9 cellular contexts compared by ENCODE assay signal in the genomic region with DNA sequence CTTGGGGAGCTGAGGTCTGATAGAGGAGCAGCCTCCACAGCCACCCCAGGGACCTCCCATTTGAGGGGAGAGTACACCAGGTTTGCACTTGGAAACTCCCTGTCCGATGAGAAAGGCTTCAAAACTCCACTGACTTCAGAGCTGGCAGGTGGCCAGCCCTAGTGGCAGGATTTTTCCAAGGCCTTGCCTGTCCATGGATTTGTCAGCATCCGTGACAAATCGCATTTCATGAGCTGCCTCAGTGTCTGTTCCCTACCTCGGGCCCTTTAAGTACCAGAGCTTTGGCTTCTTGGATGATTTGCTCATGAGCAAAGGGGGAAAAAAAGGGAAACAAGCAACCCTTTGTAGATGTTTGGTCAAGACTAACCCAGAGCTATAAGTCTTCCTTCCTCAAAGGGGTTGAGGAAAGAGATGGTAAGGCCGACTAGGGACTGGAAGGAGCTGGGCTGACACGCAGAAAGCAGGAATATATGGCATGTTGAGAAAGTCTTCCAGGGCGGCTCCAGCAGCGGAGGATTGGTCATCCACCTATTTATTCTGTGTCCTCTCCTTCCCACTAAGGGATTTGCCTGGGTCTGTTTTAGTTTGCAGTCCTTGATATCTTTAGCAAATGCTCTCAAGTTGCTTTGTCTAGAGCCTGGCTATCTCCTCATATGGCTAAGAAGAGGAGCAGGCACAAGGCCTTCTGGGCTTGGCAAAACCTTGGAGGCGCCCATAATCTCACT. TPM values are rescaled to one million over a fixed set of nuclear protein-coding genes. Genes with fewer than 3 reads are reported as not detected.
DNase-seq lines count a peak whose midpoint lies in the region; ATAC-seq and TF ChIP-seq lines count a peak whose summit lies in the region.
"Had no signal": no experiment of that assay in that cellular context is flagged by ENCODE, and none has a peak within 500 bp of the region (broad histone marks: within the 10 kb centered on the region; RNA-seq: fewer than 3 reads in every experiment).

No MANE protein-coding gene starts in this region.

- H3K23ac ChIP-seq in mesenchymal stem cell (ENCODE audit: low read length in 2 of 2), result no peak overlapping the region

- H4K8ac ChIP-seq in mesenchymal stem cell (ENCODE audit: low read length), result no peak overlapping the region

- H3K9me3 Mint-ChIP-seq in dendritic cell treated with granulocyte-macrophage colony-stimulating factor and Interleukin-4, amounts not matched to agents 40 ng/mL and 50 ng/mL, for 4 days, result no peaks in the 10 kb centered on the region
- H3K9me3 Mint-ChIP-seq: naive thymus-derived CD8-positive, alpha-beta T cell had no signal

- no peak overlapping the region for H2BK15ac ChIP-seq in mesenchymal stem cell (ENCODE audit: low read depth, poor library complexity, severe bottlenecking)

- DNase-seq in Daoy (ENCODE audit: low read depth) (peak; percentile 97), NCI-H69 (lab: John Stamatoyannopoulos, UW) (peak; percentile 54), mesenchymal stem cell (peak; percentile 99), uterus (peak; percentile 92 to 94), NCI-H1436 (lab: John Stamatoyannopoulos, UW) (no peak), NCI-H2081 treated with DMSO at 0.1 percent for 48 hours (lab: John Stamatoyannopoulos, UW) (no peak)

- peak overlapping the region in 1 of 2 experiments; percentile 38 for H3K18ac ChIP-seq in mesenchymal stem cell (ENCODE audit: low read depth in 1 of 2, low read length in 2 of 2)

- H2AFZ ChIP-seq in mesenchymal stem cell (ENCODE audit: low read depth, low read length), result no peak overlapping the region

- H2BK120ac ChIP-seq in mesenchymal stem cell (ENCODE audit: low read depth, low read length), result no peak overlapping the region

- H3K14ac ChIP-seq in mesenchymal stem cell (ENCODE audit: low read length in 2 of 2), result no peak overlapping the region

- H3K4me1 Mint-ChIP-seq in dendritic cell treated with granulocyte-macrophage colony-stimulating factor and Interleukin-4, amounts not matched to agents 40 ng/mL and 50 ng/mL, for 4 days (ENCODE audit: low read depth), result peaks cover 64% of the 10 kb centered on the region

- H3K4ac ChIP-seq in mesenchymal stem cell (ENCODE audit: low read depth in 1 of 2, low read length in 2 of 2), result peak overlapping the region in 1 of 2 experiments; percentile 44

- peak; percentile 49 to 81 (median 66) for TF ChIP-seq CTCF in uterus (IDR thresholded peaks at IDR 0.05)

- H3K4me1 ChIP-seq in mesenchymal stem cell (ENCODE audit: control insufficient read depth, insufficient read depth, low read depth, low read length), result peaks cover 37% of the 10 kb centered on the region
- H3K4me1 ChIP-seq in uterus, result peaks cover 0 to 20% of the 10 kb centered on the region in 2 donors

- peak overlapping the region; percentile 21 for H2AK5ac ChIP-seq in mesenchymal stem cell (ENCODE audit: low read length, severe bottlenecking)

- no peaks in the 10 kb centered on the region for H3K79me1 ChIP-seq in mesenchymal stem cell (replicated peaks; ENCODE audit: low read length, poor library complexity, severe bottlenecking)

- peaks cover 22% of the 10 kb centered on the region for H3K27me3 Mint-ChIP-seq in dendritic cell treated with granulocyte-macrophage colony-stimulating factor and Interleukin-4, amounts not matched to agents 40 ng/mL and 50 ng/mL, for 4 days

- H2BK12ac ChIP-seq in mesenchymal stem cell (ENCODE audit: low read length in 2 of 2), result no peak overlapping the region

- WGBS in mesenchymal stem cell, result 52% methylated on average over 9 of the region's 9 CpGs

- intact Hi-C loops in dendritic cell treated with granulocyte-macrophage colony-stimulating factor and Interleukin-4, amounts not matched to agents 40 ng/mL and 50 ng/mL, for 4 days (cut with micrococcal nuclease), result no loop called here
- intact Hi-C loops in uterus (cut with DNase I; ENCODE audit: low total_unique reads), result loop anchor here (10.0 kb wide), 1 partner anchor 45 kb away; no protein-coding TSS in a partner anchor

- no peaks in the 10 kb centered on the region for H3K9me3 ChIP-seq in mesenchymal stem cell (ENCODE audit: control insufficient read depth, low read length)
- no peaks in the 10 kb centered on the region for H3K9me3 ChIP-seq in uterus

- H3K9ac ChIP-seq in mesenchymal stem cell (ENCODE audit: low read length), result peak overlapping the region; percentile 72

- no peak overlapping the region for H3K4me2 ChIP-seq in mesenchymal stem cell (ENCODE audit: low read length, poor library complexity, severe bottlenecking)

- no peak for ATAC-seq in GM21381 (IDR thresholded peaks at IDR 0.05; ENCODE audit: unreplicated experiment)
- ATAC-seq: naive thymus-derived CD8-positive, alpha-beta T cell had no signal

- no peak overlapping the region for H2BK5ac ChIP-seq in mesenchymal stem cell (ENCODE audit: low read depth, low read length, poor library complexity, severe bottlenecking)

- no peak overlapping the region for H4K91ac ChIP-seq in mesenchymal stem cell (ENCODE audit: low read length)

- H3K36me3 Mint-ChIP-seq in dendritic cell treated with granulocyte-macrophage colony-stimulating factor and Interleukin-4, amounts not matched to agents 40 ng/mL and 50 ng/mL, for 4 days (ENCODE audit: low read depth), result peaks cover 5% of the 10 kb centered on the region

- no peak overlapping the region for H3K4me3 Mint-ChIP-seq in dendritic cell treated with granulocyte-macrophage colony-stimulating factor and Interleukin-4, amounts not matched to agents 40 ng/mL and 50 ng/mL, for 4 days

- H3K4me3 ChIP-seq in mesenchymal stem cell (ENCODE audit: insufficient read depth in 1 of 2, low read depth in 1 of 2, low read length in 2 of 2) (no peak overlapping the region), uterus (no peak overlapping the region)

- no peaks in the 10 kb centered on the region for H3K36me3 ChIP-seq in mesenchymal stem cell (ENCODE audit: control insufficient read depth in 1 of 2, insufficient read depth in 2 of 2, low read depth in 1 of 2, low read length in 2 of 2)
- no peaks in the 10 kb centered on the region for H3K36me3 ChIP-seq in uterus

- no peak for TF ChIP-seq POLR2A in uterus (IDR thresholded peaks at IDR 0.05)

- peak overlapping the region; percentile 63 for H3K27ac Mint-ChIP-seq in dendritic cell treated with granulocyte-macrophage colony-stimulating factor and Interleukin-4, amounts not matched to agents 40 ng/mL and 50 ng/mL, for 4 days

- H3K27me3 ChIP-seq in mesenchymal stem cell (ENCODE audit: control insufficient read depth in 1 of 2, insufficient read depth in 1 of 2, low read length in 2 of 2), result no peaks in the 10 kb centered on the region
- H3K27me3 ChIP-seq in uterus, result no peaks in the 10 kb centered on the region

- H3K27ac ChIP-seq in mesenchymal stem cell (ENCODE audit: low read length, poor library complexity, severe bottlenecking) (peak overlapping the region; percentile 68), uterus (peak overlapping the region; percentile 93 to 94)

RNA-seq across cellular contexts. Expression of gene HSPG2, which starts 2.7 kb away (rescaled TPM):
- total RNA-seq in Daoy (2014; rRNA removed; shearing (Covaris generic)), result 14.2 and 14.7 TPM in 2 replicates
- 26.3 TPM for polyA plus RNA-seq in mesenchymal stem cell (2013, experiment 1 of 2)
- polyA plus RNA-seq in mesenchymal stem cell (2013, experiment 2 of 2), result 21.0 TPM
- total RNA-seq in uterus, result 100 to 1,000 TPM in 3 of 4 donors, 10 to 100 TPM in 1; 96.8 to 677 (median 290) TPM

RNA-seq across cellular contexts. Expression of gene CELA3B, which starts 37.0 kb away (rescaled TPM):
- total RNA-seq in Daoy (2014; rRNA removed; shearing (Covaris generic)), result not detected in 2 replicates
- not detected for polyA plus RNA-seq in mesenchymal stem cell (2013, experiment 1 of 2)
- not detected for polyA plus RNA-seq in mesenchymal stem cell (2013, experiment 2 of 2)
- total RNA-seq in uterus, result under 1 TPM in 1 of 4 donors, not detected in 3; 0.35 TPM
- total RNA-seq: naive thymus-derived CD8-positive, alpha-beta T cell had no signal
- polyA plus RNA-seq: naive thymus-derived CD8-positive, alpha-beta T cell had no signal

Comparison
In these comparisons a context has a peak if more than half of its experiments do, and no peak if none do; other contexts are left out.
1. DNase-seq: peak in Daoy (single experiment), NCI-H69 (single experiment), mesenchymal stem cell (single experiment) and uterus (2 of 2); none in NCI-H1436 (single experiment) and NCI-H2081 treated with DMSO at 0.1 percent for 48 hours (single experiment).